ENCODE assay signal across 7 cellular contexts in genomic region chr20:57023997-57024396, GRCh38.
"Had no signal": no experiment of that assay in that cellular context is flagged by ENCODE, and none has a peak within 500 bp of the region (broad histone marks: within the 10 kb centered on the region; RNA-seq: fewer than 3 reads in every experiment).

No MANE protein-coding gene starts in this region.

- H3K36me3 ChIP-seq: HAP-1 had no signal

- H3K36me3 Mint-ChIP-seq: IgD-negative memory B cell had no signal

- DNase-seq: H7, HFFc6, KG1 had no signal

- H3K9me3 ChIP-seq: HAP-1 had no signal

- H3K4me2 ChIP-seq: GM23338 had no signal

- H3K27ac Mint-ChIP-seq: GM23338, HFFc6, IgD-negative memory B cell had no signal

- H2AFZ ChIP-seq: GM23338 had no signal

- ATAC-seq: GM23338, HCT116 had no signal

- H3K4me3 Mint-ChIP-seq: GM23338, HFFc6, IgD-negative memory B cell had no signal

- H3K4me3 ChIP-seq: GM23338, HAP-1 had no signal

- H3K9me3 Mint-ChIP-seq: HFFc6 had no signal
